13 cellular contexts compared by ENCODE assay signal in the genomic region with DNA sequence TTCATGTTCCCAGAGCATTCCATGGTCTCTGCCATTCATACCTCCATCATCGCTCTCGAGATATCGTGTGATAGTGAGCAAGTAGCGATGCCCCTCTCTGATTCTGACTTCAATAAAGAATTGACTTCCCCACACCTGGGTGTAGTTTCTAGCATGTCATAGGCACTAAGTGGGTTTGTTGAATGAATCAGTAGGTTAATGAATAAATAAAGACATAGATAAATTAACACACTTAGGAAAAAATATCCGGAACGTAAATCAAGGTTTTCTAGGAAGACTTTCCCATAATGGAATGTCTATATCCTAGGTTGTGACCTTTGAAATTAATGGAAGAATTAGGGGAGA.
A peak's percentile ranks its signal among the peaks of the same experiment; 100 is the strongest.
DNase-seq lines count a peak whose midpoint lies in the region; ATAC-seq and TF ChIP-seq lines count a peak whose summit lies in the region.
"Had no signal": no experiment of that assay in that cellular context is flagged by ENCODE, and none has a peak within 500 bp of the region (broad histone marks: within the 10 kb centered on the region; RNA-seq: fewer than 3 reads in every experiment).

No MANE protein-coding gene starts in this region.

- no peaks in the 10 kb centered on the region for H3K27me3 ChIP-seq in ACC112 (ENCODE audit: insufficient read depth, low read length)
- no peaks in the 10 kb centered on the region for H3K27me3 ChIP-seq in CD4-positive, alpha-beta T cell (ENCODE audit: control insufficient read depth, insufficient read depth, low read length)
- H3K27me3 ChIP-seq in naive thymus-derived CD4-positive, alpha-beta T cell (ENCODE audit: control insufficient read depth in 2 of 2, insufficient read depth in 2 of 2, low read length in 2 of 2): no peaks in the 10 kb centered on the region
- H3K27me3 ChIP-seq in sigmoid colon: no peaks in the 10 kb centered on the region
- H3K27me3 ChIP-seq: stomach, upper lobe of left lung had no signal

- H3K9me3 Mint-ChIP-seq in CD4-positive, alpha-beta T cell: no peaks in the 10 kb centered on the region
- no peaks in the 10 kb centered on the region for H3K9me3 Mint-ChIP-seq in activated naive CD8-positive, alpha-beta T cell treated with anti-CD3 and anti-CD28 coated beads, Interleukin-2, amount 50 U/mL, for 24 hours
- peaks cover 0 to 2% (median 0%) of the 10 kb centered on the region in 11 donors for H3K9me3 Mint-ChIP-seq in naive thymus-derived CD4-positive, alpha-beta T cell
- H3K9me3 Mint-ChIP-seq: activated CD4-positive, alpha-beta memory T cell treated with anti-CD3 and anti-CD28 coated beads, Interleukin-2, amount 10 ng/mL, durations not matched to agents 7 days and 5 days; activated T-helper 1 cell treated with anti-CD3 and anti-CD28 coated beads, Interleukin-12 subunit alpha, Interleukin-12 subunit beta, Interleukin-2, Interleukin-4 antibody, amounts not matched to agents 30 ng/mL and 10 ng/mL and 1 ng/mL, durations not matched to agents 14 hours and 24 hours and 36 hours had no signal

- peaks cover 48% of the 10 kb centered on the region for H3K4me1 Mint-ChIP-seq in CD4-positive, alpha-beta T cell (ENCODE audit: low read depth)
- peaks cover 61% of the 10 kb centered on the region for H3K4me1 Mint-ChIP-seq in activated naive CD8-positive, alpha-beta T cell treated with anti-CD3 and anti-CD28 coated beads, Interleukin-2, amount 50 U/mL, for 24 hours
- peaks cover 32 to 61% (median 45%) of the 10 kb centered on the region in 7 donors for H3K4me1 Mint-ChIP-seq in naive thymus-derived CD4-positive, alpha-beta T cell

- H3K4me1 ChIP-seq in ACC112 (ENCODE audit: control insufficient read depth, insufficient read depth, low read length, unreplicated experiment): peaks cover 67% of the 10 kb centered on the region
- H3K4me1 ChIP-seq in naive thymus-derived CD4-positive, alpha-beta T cell (ENCODE audit: control insufficient read depth in 2 of 2, insufficient read depth in 2 of 2, low read length in 2 of 2): peaks cover 8 to 9% of the 10 kb centered on the region in 2 donors
- no peaks in the 10 kb centered on the region for H3K4me1 ChIP-seq in sigmoid colon

- DNase-seq in CD4-positive, alpha-beta T cell: no peak
- DNase-seq in activated naive CD8-positive, alpha-beta T cell treated with anti-CD3 and anti-CD28 coated beads, Interleukin-2, amount 50 U/mL, for 24 hours: no peak
- no peak for DNase-seq in naive thymus-derived CD4-positive, alpha-beta T cell
- DNase-seq in C1 segment of cervical spinal cord (lab: John Stamatoyannopoulos, UW) (no peak), sigmoid colon (no peak)
- DNase-seq in stimulated activated CD4-positive, alpha-beta T cell treated with anti-CD3 and anti-CD28 coated beads, Interleukin-12 subunit alpha, Interleukin-12 subunit beta, amount 100 ng/mL, for 4 hours: no peak
- DNase-seq: activated CD4-positive, alpha-beta memory T cell treated with anti-CD3 and anti-CD28 coated beads, Interleukin-2, amount 10 ng/mL, durations not matched to agents 7 days and 5 days; aorta; NCI-H1694; stomach; upper lobe of left lung had no signal

- H3K36me3 Mint-ChIP-seq in CD4-positive, alpha-beta T cell (ENCODE audit: low read depth): peaks cover 97% of the 10 kb centered on the region
- H3K36me3 Mint-ChIP-seq in activated naive CD8-positive, alpha-beta T cell treated with anti-CD3 and anti-CD28 coated beads, Interleukin-2, amount 50 U/mL, for 24 hours (ENCODE audit: low read depth): peaks cover 87% of the 10 kb centered on the region
- H3K36me3 Mint-ChIP-seq in naive thymus-derived CD4-positive, alpha-beta T cell: peaks cover 20 to 78% (median 67%) of the 10 kb centered on the region in 5 donors

- H3K4me3 ChIP-seq in ACC112 (ENCODE audit: low read depth, low read length): peak overlapping the region; percentile 51; the same call in 1 of the 2 replicates
- no peak overlapping the region for H3K4me3 ChIP-seq in naive thymus-derived CD4-positive, alpha-beta T cell (ENCODE audit: low read length)
- no peak overlapping the region for H3K4me3 ChIP-seq in sigmoid colon
- H3K4me3 ChIP-seq: stomach, upper lobe of left lung had no signal

- intact Hi-C loops in CD4-positive, alpha-beta T cell (cut with DNase I, micrococcal nuclease): no loop called here
- intact Hi-C loops in naive thymus-derived CD4-positive, alpha-beta T cell (cut with micrococcal nuclease): no loop called here
- intact Hi-C loops in sigmoid colon (cut with DNase I): no loop called here

- peak overlapping the region; percentile 97 for H3K27ac ChIP-seq in ACC112 (ENCODE audit: low read depth, low read length)
- no peak overlapping the region for H3K27ac ChIP-seq in CD4-positive, alpha-beta T cell (ENCODE audit: low read depth, low read length)
- no peak overlapping the region for H3K27ac ChIP-seq in naive thymus-derived CD4-positive, alpha-beta T cell (ENCODE audit: low read depth, low read length)
- H3K27ac ChIP-seq in sigmoid colon: no peak overlapping the region
- H3K27ac ChIP-seq: stomach, upper lobe of left lung had no signal

- peak overlapping the region; percentile 18 for H3K27ac Mint-ChIP-seq in CD4-positive, alpha-beta T cell
- H3K27ac Mint-ChIP-seq in activated naive CD8-positive, alpha-beta T cell treated with anti-CD3 and anti-CD28 coated beads, Interleukin-2, amount 50 U/mL, for 24 hours: peak overlapping the region; percentile 59
- peak overlapping the region in 6 of 9 donors; percentile 34 to 85 (median 54) for H3K27ac Mint-ChIP-seq in naive thymus-derived CD4-positive, alpha-beta T cell
- H3K27ac Mint-ChIP-seq: activated CD4-positive, alpha-beta memory T cell treated with anti-CD3 and anti-CD28 coated beads, Interleukin-2, amount 10 ng/mL, durations not matched to agents 7 days and 5 days had no signal

- CTCF ChIA-PET in CD4-positive, alpha-beta T cell (lab: Charles Lee): interaction anchor here (1.1 kb wide), 1 partner anchor 48 kb away, joined by 3 read pairs; no protein-coding TSS in a partner anchor
- CTCF ChIA-PET in naive thymus-derived CD4-positive, alpha-beta T cell (lab: Charles Lee): no interaction called here

- no peak overlapping the region for H2AFZ ChIP-seq in ACC112 (ENCODE audit: low read length, unreplicated experiment)

- POLR2A ChIA-PET in CD4-positive, alpha-beta T cell (lab: Charles Lee): no interaction called here
- POLR2A ChIA-PET in naive thymus-derived CD4-positive, alpha-beta T cell (lab: Charles Lee): interaction anchor here (0.9 kb wide), 1 partner anchor 119 kb away, joined by 3 read pairs; no protein-coding TSS in a partner anchor

- no peak for ATAC-seq in CD4-positive, alpha-beta T cell (ENCODE audit: poor library complexity)
- ATAC-seq in activated naive CD8-positive, alpha-beta T cell treated with anti-CD3 and anti-CD28 coated beads, Interleukin-2, amount 50 U/mL, for 24 hours: no peak
- ATAC-seq in naive thymus-derived CD4-positive, alpha-beta T cell: no peak

- H3K36me3 ChIP-seq in ACC112 (ENCODE audit: insufficient read depth, low read length): peaks cover 21% of the 10 kb centered on the region
- H3K36me3 ChIP-seq in naive thymus-derived CD4-positive, alpha-beta T cell (ENCODE audit: control insufficient read depth in 2 of 3, insufficient read depth in 3 of 3, low read length in 3 of 3): peaks cover 26 to 71% (median 40%) of the 10 kb centered on the region in 3 experiments
- no peaks in the 10 kb centered on the region for H3K36me3 ChIP-seq in sigmoid colon
- H3K36me3 ChIP-seq: stomach had no signal

- no peak for TF ChIP-seq CTCF in CD4-positive, alpha-beta T cell (IDR thresholded peaks at IDR 0.05)
- no peak for TF ChIP-seq CTCF in sigmoid colon (IDR thresholded peaks at IDR 0.05)

- no peak for TF ChIP-seq POLR2A in sigmoid colon (IDR thresholded peaks at IDR 0.05)

- no peaks in the 10 kb centered on the region for H3K27me3 Mint-ChIP-seq in CD4-positive, alpha-beta T cell
- no peaks in the 10 kb centered on the region for H3K27me3 Mint-ChIP-seq in activated naive CD8-positive, alpha-beta T cell treated with anti-CD3 and anti-CD28 coated beads, Interleukin-2, amount 50 U/mL, for 24 hours
- no peaks in the 10 kb centered on the region for H3K27me3 Mint-ChIP-seq in naive thymus-derived CD4-positive, alpha-beta T cell
- H3K27me3 Mint-ChIP-seq: activated CD4-positive, alpha-beta memory T cell treated with anti-CD3 and anti-CD28 coated beads, Interleukin-2, amount 10 ng/mL, durations not matched to agents 7 days and 5 days had no signal

- no peaks in the 10 kb centered on the region for H3K79me2 ChIP-seq in ACC112 (ENCODE audit: control insufficient read depth, insufficient read depth, low read length, unreplicated experiment)

- no peak overlapping the region for H3K4me3 Mint-ChIP-seq in CD4-positive, alpha-beta T cell
- no peak overlapping the region for H3K4me3 Mint-ChIP-seq in activated naive CD8-positive, alpha-beta T cell treated with anti-CD3 and anti-CD28 coated beads, Interleukin-2, amount 50 U/mL, for 24 hours
- H3K4me3 Mint-ChIP-seq in naive thymus-derived CD4-positive, alpha-beta T cell: no peak overlapping the region
- H3K4me3 Mint-ChIP-seq: activated CD4-positive, alpha-beta memory T cell treated with anti-CD3 and anti-CD28 coated beads, Interleukin-2, amount 10 ng/mL, durations not matched to agents 7 days and 5 days; activated T-helper 1 cell treated with anti-CD3 and anti-CD28 coated beads, Interleukin-12 subunit alpha, Interleukin-12 subunit beta, Interleukin-2, Interleukin-4 antibody, amounts not matched to agents 30 ng/mL and 10 ng/mL and 1 ng/mL, durations not matched to agents 14 hours and 24 hours and 36 hours had no signal

- no peaks in the 10 kb centered on the region for H3K9me3 ChIP-seq in CD4-positive, alpha-beta T cell (ENCODE audit: control insufficient read depth, low read length)
- H3K9me3 ChIP-seq in naive thymus-derived CD4-positive, alpha-beta T cell (ENCODE audit: control insufficient read depth in 2 of 3, low read length in 3 of 3): no peaks in the 10 kb centered on the region
- H3K9me3 ChIP-seq in sigmoid colon: no peaks in the 10 kb centered on the region
- H3K9me3 ChIP-seq: stomach, upper lobe of left lung had no signal

- TF ChIP-seq EP300 in sigmoid colon (IDR thresholded peaks at IDR 0.05): no peak

- 97 to 98% methylated on average over 6 of the region's 6 CpGs for WGBS in sigmoid colon, 2 donors
